ENCODE assay signal across 1 cellular context in the genomic region with DNA sequence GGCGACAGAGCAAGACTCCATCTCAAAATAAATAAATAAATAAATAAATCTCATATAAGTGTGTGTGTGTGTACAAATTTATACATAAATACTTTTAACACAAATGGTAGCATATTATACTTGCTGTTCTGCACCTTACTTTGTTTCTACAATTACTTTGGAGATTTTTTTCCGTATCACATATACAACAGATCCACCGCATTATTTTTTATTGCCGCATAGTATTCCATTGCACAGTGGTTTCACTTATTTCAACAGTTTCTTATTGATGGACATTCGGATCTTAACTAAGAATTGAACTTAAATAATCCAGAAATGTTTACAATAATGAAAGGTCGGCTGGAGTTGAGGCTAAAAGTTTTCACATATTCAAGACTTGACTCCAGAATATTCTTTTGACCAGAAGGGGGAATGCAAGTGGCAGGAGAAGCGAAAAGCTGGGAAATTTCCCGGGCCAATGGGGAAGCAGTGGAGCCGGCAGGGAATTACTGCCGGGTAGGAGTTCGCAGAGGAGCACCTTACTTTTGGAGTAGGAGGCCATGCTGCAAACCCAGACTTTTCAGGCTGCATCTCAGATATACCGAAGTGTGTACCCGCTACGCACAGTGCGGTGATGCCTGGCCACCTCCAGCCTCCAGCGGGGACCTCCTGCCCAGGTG.
TF ChIP-seq lines count a peak whose summit lies in the region.

No MANE protein-coding gene starts in this region.

TF ChIP-seq in HEK293, 187 proteins besides CTCF, POLR2A, EP300 and RAD21 (continued from another document and continues in another):
- TF ChIP-seq KLF8 (tag by site-specific recombination; IDR thresholded peaks at IDR 0.05) (0 out of 2 replicates have a peak, but pooled peaks have one; percentile 13), HOXA7 (CRISPR knock-in tag; IDR thresholded peaks at IDR 0.05; ENCODE audit: borderline replicate concordance) (no peak), ZNF514 (tag by site-specific recombination; IDR thresholded peaks at IDR 0.05) (no peak), ZNF24 (tag by site-specific recombination; IDR thresholded peaks at IDR 0.05) (0 out of 2 replicates have a peak, but pooled peaks have one; percentile 36), ZNF174 (tag by site-specific recombination; IDR thresholded peaks at IDR 0.05) (no peak), ZNF2 (tag by site-specific recombination; IDR thresholded peaks at IDR 0.05) (no peak), ZNF521 (tag by site-specific recombination; IDR thresholded peaks at IDR 0.05) (no peak), ZNF157 (tag by site-specific recombination; IDR thresholded peaks at IDR 0.05) (no peak), ZIC2 (tag by site-specific recombination; IDR thresholded peaks at IDR 0.05) (no peak), ZNF214 (tag by site-specific recombination; IDR thresholded peaks at IDR 0.05; ENCODE audit: borderline replicate concordance) (no peak), ZNF184 (tag by site-specific recombination; IDR thresholded peaks at IDR 0.05) (no peak), ZNF530 (tag by site-specific recombination; IDR thresholded peaks at IDR 0.05; ENCODE audit: low read depth) (no peak), ZNF324 (tag by site-specific recombination; IDR thresholded peaks at IDR 0.05) (no peak), ZNF354C (tag by site-specific recombination; IDR thresholded peaks at IDR 0.05; ENCODE audit: borderline replicate concordance, low read depth) (no peak), ZNF146 (tag by site-specific recombination; IDR thresholded peaks at IDR 0.05) (peak; percentile 95), ZNF830 (tag by site-specific recombination; IDR thresholded peaks at IDR 0.05; ENCODE audit: low read depth) (no peak), ZNF394 (tag by site-specific recombination; IDR thresholded peaks at IDR 0.05; ENCODE audit: borderline replicate concordance) (peak; percentile 99), ZNF302 (tag by site-specific recombination; IDR thresholded peaks at IDR 0.05; ENCODE audit: low read depth) (no peak), SCRT2 (tag by site-specific recombination; IDR thresholded peaks at IDR 0.05) (no peak), HOXC10 (CRISPR knock-in tag; IDR thresholded peaks at IDR 0.05) (no peak), KLF9 (tag by site-specific recombination; IDR thresholded peaks at IDR 0.05; ENCODE audit: low read depth) (peak; percentile 55; the same call in 1 of the 2 replicates), ZNF658 (tag by site-specific recombination; IDR thresholded peaks at IDR 0.05) (no peak), ZNF747 (tag by site-specific recombination; IDR thresholded peaks at IDR 0.05) (no peak), ZNF654 (tag by site-specific recombination; IDR thresholded peaks at IDR 0.05; ENCODE audit: low read depth) (no peak), ZNF10 (tag by site-specific recombination; IDR thresholded peaks at IDR 0.05) (no peak), ZNF843 (tag by site-specific recombination; IDR thresholded peaks at IDR 0.05) (no peak), ZNF76 (tag by site-specific recombination; IDR thresholded peaks at IDR 0.05; ENCODE audit: borderline replicate concordance, low read depth) (peak; percentile 64; the same call in 1 of the 2 replicates), ZNF626 (tag by site-specific recombination; IDR thresholded peaks at IDR 0.05) (no peak), ZNF426 (tag by site-specific recombination; IDR thresholded peaks at IDR 0.05) (no peak), ZNF621 (tag by site-specific recombination; IDR thresholded peaks at IDR 0.05) (no peak), ZSCAN30 (tag by site-specific recombination; IDR thresholded peaks at IDR 0.05) (no peak), RBAK (tag by site-specific recombination; IDR thresholded peaks at IDR 0.05) (no peak), ZNF571 (tag by site-specific recombination; IDR thresholded peaks at IDR 0.05) (no peak), KLF10 (tag by site-specific recombination; IDR thresholded peaks at IDR 0.05) (no peak), ZNF701 (tag by site-specific recombination; IDR thresholded peaks at IDR 0.05) (no peak), ZNF558 (tag by site-specific recombination; IDR thresholded peaks at IDR 0.05) (no peak), ZNF548 (tag by site-specific recombination; IDR thresholded peaks at IDR 0.05) (no peak)
- TF ChIP-seq, protein P1, sequence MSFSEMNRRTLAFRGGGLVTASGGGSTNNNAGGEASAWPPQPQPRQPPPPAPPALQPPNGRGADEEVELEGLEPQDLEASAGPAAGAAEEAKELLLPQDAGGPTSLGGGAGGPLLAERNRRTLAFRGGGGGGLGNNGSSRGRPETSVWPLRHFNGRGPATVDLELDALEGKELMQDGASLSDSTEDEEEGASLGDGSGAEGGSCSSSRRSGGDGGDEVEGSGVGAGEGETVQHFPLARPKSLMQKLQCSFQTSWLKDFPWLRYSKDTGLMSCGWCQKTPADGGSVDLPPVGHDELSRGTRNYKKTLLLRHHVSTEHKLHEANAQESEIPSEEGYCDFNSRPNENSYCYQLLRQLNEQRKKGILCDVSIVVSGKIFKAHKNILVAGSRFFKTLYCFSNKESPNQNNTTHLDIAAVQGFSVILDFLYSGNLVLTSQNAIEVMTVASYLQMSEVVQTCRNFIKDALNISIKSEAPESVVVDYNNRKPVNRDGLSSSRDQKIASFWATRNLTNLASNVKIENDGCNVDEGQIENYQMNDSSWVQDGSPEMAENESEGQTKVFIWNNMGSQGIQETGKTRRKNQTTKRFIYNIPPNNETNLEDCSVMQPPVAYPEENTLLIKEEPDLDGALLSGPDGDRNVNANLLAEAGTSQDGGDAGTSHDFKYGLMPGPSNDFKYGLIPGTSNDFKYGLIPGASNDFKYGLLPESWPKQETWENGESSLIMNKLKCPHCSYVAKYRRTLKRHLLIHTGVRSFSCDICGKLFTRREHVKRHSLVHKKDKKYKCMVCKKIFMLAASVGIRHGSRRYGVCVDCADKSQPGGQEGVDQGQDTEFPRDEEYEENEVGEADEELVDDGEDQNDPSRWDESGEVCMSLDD (tag by site-specific recombination; IDR thresholded peaks at IDR 0.05), result no peak
- TF ChIP-seq, protein P2, sequence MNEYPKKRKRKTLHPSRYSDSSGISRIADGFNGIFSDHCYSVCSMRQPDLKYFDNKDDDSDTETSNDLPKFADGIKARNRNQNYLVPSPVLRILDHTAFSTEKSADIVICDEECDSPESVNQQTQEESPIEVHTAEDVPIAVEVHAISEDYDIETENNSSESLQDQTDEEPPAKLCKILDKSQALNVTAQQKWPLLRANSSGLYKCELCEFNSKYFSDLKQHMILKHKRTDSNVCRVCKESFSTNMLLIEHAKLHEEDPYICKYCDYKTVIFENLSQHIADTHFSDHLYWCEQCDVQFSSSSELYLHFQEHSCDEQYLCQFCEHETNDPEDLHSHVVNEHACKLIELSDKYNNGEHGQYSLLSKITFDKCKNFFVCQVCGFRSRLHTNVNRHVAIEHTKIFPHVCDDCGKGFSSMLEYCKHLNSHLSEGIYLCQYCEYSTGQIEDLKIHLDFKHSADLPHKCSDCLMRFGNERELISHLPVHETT (tag by site-specific recombination; IDR thresholded peaks at IDR 0.05), result no peak
- TF ChIP-seq, protein P3, sequence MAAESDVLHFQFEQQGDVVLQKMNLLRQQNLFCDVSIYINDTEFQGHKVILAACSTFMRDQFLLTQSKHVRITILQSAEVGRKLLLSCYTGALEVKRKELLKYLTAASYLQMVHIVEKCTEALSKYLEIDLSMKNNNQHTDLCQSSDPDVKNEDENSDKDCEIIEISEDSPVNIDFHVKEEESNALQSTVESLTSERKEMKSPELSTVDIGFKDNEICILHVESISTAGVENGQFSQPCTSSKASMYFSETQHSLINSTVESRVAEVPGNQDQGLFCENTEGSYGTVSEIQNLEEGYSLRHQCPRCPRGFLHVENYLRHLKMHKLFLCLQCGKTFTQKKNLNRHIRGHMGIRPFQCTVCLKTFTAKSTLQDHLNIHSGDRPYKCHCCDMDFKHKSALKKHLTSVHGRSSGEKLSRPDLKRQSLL (tag by site-specific recombination; IDR thresholded peaks at IDR 0.05), result no peak
- TF ChIP-seq, protein P4, sequence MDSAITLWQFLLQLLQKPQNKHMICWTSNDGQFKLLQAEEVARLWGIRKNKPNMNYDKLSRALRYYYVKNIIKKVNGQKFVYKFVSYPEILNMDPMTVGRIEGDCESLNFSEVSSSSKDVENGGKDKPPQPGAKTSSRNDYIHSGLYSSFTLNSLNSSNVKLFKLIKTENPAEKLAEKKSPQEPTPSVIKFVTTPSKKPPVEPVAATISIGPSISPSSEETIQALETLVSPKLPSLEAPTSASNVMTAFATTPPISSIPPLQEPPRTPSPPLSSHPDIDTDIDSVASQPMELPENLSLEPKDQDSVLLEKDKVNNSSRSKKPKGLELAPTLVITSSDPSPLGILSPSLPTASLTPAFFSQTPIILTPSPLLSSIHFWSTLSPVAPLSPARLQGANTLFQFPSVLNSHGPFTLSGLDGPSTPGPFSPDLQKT (IDR thresholded peaks at IDR 0.05; ENCODE audit: borderline replicate concordance, low read depth, low read length), result no peak
- TF ChIP-seq, protein P5, sequence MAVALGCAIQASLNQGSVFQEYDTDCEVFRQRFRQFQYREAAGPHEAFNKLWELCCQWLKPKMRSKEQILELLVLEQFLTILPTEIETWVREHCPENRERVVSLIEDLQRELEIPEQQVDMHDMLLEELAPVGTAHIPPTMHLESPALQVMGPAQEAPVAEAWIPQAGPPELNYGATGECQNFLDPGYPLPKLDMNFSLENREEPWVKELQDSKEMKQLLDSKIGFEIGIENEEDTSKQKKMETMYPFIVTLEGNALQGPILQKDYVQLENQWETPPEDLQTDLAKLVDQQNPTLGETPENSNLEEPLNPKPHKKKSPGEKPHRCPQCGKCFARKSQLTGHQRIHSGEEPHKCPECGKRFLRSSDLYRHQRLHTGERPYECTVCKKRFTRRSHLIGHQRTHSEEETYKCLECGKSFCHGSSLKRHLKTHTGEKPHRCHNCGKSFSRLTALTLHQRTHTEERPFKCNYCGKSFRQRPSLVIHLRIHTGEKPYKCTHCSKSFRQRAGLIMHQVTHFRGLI (tag by site-specific recombination; IDR thresholded peaks at IDR 0.05), result no peak
- TF ChIP-seq, protein P6, sequence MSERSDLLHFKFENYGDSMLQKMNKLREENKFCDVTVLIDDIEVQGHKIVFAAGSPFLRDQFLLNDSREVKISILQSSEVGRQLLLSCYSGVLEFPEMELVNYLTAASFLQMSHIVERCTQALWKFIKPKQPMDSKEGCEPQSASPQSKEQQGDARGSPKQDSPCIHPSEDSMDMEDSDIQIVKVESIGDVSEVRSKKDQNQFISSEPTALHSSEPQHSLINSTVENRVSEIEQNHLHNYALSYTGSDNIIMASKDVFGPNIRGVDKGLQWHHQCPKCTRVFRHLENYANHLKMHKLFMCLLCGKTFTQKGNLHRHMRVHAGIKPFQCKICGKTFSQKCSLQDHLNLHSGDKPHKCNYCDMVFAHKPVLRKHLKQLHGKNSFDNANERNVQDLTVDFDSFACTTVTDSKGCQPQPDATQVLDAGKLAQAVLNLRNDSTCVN (tag by site-specific recombination; optimal IDR thresholded peaks at IDR 0.05), result no peak
- TF ChIP-seq, protein P7, sequence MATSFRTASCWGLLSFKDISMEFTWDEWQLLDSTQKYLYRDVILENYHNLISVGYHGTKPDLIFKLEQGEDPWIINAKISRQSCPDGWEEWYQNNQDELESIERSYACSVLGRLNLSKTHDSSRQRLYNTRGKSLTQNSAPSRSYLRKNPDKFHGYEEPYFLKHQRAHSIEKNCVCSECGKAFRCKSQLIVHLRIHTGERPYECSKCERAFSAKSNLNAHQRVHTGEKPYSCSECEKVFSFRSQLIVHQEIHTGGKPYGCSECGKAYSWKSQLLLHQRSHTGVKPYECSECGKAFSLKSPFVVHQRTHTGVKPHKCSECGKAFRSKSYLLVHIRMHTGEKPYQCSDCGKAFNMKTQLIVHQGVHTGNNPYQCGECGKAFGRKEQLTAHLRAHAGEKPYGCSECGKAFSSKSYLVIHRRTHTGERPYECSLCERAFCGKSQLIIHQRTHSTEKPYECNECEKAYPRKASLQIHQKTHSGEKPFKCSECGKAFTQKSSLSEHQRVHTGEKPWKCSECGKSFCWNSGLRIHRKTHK (tag by site-specific recombination; IDR thresholded peaks at IDR 0.05), result no peak
- TF ChIP-seq, protein P8, sequence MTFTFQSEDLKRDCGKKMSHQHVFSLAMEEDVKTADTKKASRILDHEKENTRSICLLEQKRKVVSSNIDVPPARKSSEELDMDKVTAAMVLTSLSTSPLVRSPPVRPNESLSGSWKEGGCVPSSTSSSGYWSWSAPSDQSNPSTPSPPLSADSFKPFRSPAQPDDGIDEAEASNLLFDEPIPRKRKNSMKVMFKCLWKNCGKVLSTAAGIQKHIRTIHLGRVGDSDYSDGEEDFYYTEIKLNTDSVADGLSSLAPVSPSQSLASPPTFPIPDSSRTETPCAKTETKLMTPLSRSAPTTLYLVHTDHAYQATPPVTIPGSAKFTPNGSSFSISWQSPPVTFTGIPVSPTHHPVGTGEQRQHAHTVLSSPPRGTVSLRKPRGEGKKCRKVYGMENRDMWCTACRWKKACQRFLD (tag by site-specific recombination; IDR thresholded peaks at IDR 0.05), result no peak
- TF ChIP-seq, protein P9, sequence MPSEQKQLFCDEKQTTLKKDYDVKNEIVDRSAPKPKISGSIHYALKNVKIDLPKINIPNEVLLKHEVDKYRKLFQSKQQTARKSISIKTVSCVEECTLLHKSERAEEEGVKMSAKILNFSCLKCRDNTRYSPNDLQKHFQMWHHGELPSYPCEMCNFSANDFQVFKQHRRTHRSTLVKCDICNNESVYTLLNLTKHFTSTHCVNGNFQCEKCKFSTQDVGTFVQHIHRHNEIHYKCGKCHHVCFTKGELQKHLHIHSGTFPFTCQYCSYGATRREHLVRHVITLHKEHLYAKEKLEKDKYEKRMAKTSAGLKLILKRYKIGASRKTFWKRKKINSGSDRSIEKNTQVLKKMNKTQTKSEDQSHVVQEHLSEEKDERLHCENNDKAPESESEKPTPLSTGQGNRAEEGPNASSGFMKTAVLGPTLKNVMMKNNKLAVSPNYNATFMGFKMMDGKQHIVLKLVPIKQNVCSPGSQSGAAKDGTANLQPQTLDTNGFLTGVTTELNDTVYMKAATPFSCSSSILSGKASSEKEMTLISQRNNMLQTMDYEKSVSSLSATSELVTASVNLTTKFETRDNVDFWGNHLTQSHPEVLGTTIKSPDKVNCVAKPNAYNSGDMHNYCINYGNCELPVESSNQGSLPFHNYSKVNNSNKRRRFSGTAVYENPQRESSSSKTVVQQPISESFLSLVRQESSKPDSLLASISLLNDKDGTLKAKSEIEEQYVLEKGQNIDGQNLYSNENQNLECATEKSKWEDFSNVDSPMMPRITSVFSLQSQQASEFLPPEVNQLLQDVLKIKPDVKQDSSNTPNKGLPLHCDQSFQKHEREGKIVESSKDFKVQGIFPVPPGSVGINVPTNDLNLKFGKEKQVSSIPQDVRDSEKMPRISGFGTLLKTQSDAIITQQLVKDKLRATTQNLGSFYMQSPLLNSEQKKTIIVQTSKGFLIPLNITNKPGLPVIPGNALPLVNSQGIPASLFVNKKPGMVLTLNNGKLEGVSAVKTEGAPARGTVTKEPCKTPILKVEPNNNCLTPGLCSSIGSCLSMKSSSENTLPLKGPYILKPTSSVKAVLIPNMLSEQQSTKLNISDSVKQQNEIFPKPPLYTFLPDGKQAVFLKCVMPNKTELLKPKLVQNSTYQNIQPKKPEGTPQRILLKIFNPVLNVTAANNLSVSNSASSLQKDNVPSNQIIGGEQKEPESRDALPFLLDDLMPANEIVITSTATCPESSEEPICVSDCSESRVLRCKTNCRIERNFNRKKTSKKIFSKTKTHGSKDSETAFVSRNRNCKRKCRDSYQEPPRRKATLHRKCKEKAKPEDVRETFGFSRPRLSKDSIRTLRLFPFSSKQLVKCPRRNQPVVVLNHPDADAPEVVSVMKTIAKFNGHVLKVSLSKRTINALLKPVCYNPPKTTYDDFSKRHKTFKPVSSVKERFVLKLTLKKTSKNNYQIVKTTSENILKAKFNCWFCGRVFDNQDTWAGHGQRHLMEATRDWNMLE (tag by site-specific recombination; conservative IDR thresholded peaks at IDR 0.05; ENCODE audit: low read depth), result peak; percentile 61
